In the genomic region with DNA sequence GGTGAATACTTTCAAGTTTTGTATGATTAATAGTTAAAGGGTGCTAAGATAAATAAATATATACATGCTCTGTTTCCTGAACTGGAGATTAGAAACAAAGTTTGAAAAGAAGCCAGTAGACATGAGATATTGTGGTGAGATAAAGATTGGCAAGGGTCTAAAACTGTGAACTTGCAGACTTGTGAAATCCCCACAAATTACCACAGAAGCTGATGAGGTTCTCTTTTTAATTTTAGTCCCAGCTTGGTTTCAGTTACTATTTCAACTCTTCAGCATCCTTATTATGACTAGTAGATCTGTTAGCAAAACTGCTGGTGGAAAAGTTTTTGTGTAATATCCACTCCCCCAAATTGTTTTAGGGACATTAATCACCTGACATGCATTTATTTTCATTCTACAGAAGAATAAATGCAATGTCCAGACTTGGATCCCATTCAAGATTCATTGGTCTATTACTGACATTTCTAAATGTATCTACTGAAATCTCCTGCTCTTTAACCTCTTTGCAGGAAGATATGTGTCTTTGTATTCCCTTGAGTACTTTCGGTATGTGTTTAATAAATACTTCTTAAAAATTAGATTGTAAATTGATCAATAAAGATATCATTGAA, we compare ENCODE assay signal across 1 cellular context.
A peak's percentile ranks its signal among the peaks of the same experiment; 100 is the strongest.
TF ChIP-seq lines count a peak whose summit lies in the region.

No MANE protein-coding gene starts in this region.

TF ChIP-seq in GM12878, 131 proteins besides CTCF, POLR2A, EP300 and RAD21 (continued from another document):
- TF ChIP-seq POU2F2 (IDR thresholded peaks at IDR 0.05; ENCODE audit: borderline replicate concordance, low read depth, low read length) = peak; percentile 77
TF ChIP-seq in GM12878: peak in this region for 50.
